Comparison of ENCODE assay signal across 24 cellular contexts in the genomic region with DNA sequence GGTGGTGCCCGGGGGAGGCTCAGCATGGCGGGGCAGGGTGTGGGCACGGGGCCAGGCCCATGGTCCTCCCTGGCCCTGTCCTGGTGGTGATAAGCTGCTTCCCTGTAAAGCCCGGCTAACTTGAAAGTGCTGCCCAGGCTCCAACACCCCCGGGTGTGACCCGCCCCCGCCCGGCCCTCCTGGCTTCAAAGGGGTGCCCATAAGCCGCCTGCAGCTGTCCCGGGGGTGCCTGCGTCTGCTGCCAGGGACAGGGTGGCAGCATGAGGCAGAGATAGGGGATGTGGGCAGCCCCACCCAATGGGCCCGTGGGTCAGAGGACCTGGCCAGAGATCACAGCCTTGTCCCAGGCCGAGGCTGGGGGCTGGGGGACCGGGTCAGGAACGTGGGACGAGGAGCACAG. TPM values are rescaled to one million over a fixed set of nuclear protein-coding genes. Genes with fewer than 3 reads are reported as not detected.
"Had no signal": no experiment of that assay in that cellular context is flagged by ENCODE, and none has a peak within 500 bp of the region (broad histone marks: within the 10 kb centered on the region; RNA-seq: fewer than 3 reads in every experiment).

No MANE protein-coding gene starts in this region.

- H3K4me3 ChIP-seq: body of pancreas, left ventricle myocardium inferior, lung, ovary, suprapubic skin, tibial artery, upper lobe of right lung had no signal

- H3K4me1 ChIP-seq: upper lobe of right lung had no signal

- ATAC-seq: activated T-cell treated with anti-CD3 and anti-CD28 coated beads, Interleukin-2, amount 50 U/mL, for 72 hours; body of pancreas; sciatic nerve; stimulated activated effector memory CD8-positive, alpha-beta T cell treated with anti-CD3 and anti-CD28 coated beads, Interleukin-12 subunit alpha, Interleukin-12 subunit beta, amount 100 ng/mL, for 72 hours; upper lobe of right lung had no signal

- H3K27ac ChIP-seq: body of pancreas, epithelial cell of prostate, left ventricle myocardium inferior, ovary, suprapubic skin, tibial artery, upper lobe of right lung had no signal

- DNase-seq: activated CD4-positive, alpha-beta T cell treated with anti-CD3 and anti-CD28 coated beads for 4 hours; activated CD4-positive, alpha-beta T cell treated with anti-CD3 and anti-CD28 coated beads, Interleukin-2, amount 50 U/mL, for 4 hours; activated CD4-positive, CD25-positive, alpha-beta regulatory T cell; activated effector memory CD4-positive, alpha-beta T cell treated with Interleukin-2 at 50 U/mL for 16 hours; activated naive CD4-positive, alpha-beta T cell treated with Interleukin-2 at 50 U/mL for 16 hours; activated T-cell treated with anti-CD3 and anti-CD28 coated beads for 4 hours; activated T-cell treated with anti-CD3 and anti-CD28 coated beads, Interleukin-2, amount 50 U/mL, for 72 hours; anterior cingulate cortex; dermis blood vessel endothelial cell; effector CD8-positive, alpha-beta T cell; left ventricle myocardium inferior; naive B cell; small intestine; stimulated activated CD4-positive, alpha-beta T cell treated with anti-CD3 and anti-CD28 coated beads, Interleukin-4, amount 100 ng/mL, for 24 hours; T-helper 9 cell; tibial artery; upper lobe of right lung had no signal

- H3K9me3 ChIP-seq: body of pancreas, left ventricle myocardium inferior, ovary, suprapubic skin, tibial artery, upper lobe of right lung had no signal

- H3K36me3 ChIP-seq: ovary, upper lobe of right lung had no signal

- H3K27me3 ChIP-seq: body of pancreas, ovary had no signal

RNA-seq across cellular contexts. Expression of a gene that starts 36.3 kb away (rescaled TPM):
- total RNA-seq: activated T-cell treated with anti-CD3 and anti-CD28 coated beads, Interleukin-2, amount 50 U/mL, for 72 hours; dermis blood vessel endothelial cell; left ventricle myocardium inferior had no signal
